Comparison of ENCODE assay signal across 1 cellular context in genomic region chr19:35513231-35513974, GRCh38.
TF ChIP-seq lines count a peak whose summit lies in the region.

Gene DMKN, minus strand, starts transcription at chr19:35513649. Its CDS starts 174 bp downstream, at chr19:35513475.

TF ChIP-seq in GM12878, 131 proteins besides CTCF, POLR2A, EP300 and RAD21 (continued from another document):
- TF ChIP-seq REST (IDR thresholded peaks at IDR 0.05; ENCODE audit: low read depth, low read length) (no peak), ZBED1 (IDR thresholded peaks at IDR 0.05; ENCODE audit: borderline replicate concordance) (no peak), MTA2 (IDR thresholded peaks at IDR 0.05; ENCODE audit: low read depth) (no peak), SIX5 (IDR thresholded peaks at IDR 0.05; ENCODE audit: low read depth, low read length, severe bottlenecking) (no peak), ESRRA (IDR thresholded peaks at IDR 0.05; ENCODE audit: low read length) (no peak), ATF7 (IDR thresholded peaks at IDR 0.05; ENCODE audit: low read depth) (no peak), ELK1 (IDR thresholded peaks at IDR 0.05; ENCODE audit: low read depth, low read length) (no peak), HDGF (IDR thresholded peaks at IDR 0.05) (no peak), TCF3 (IDR thresholded peaks at IDR 0.05; ENCODE audit: borderline replicate concordance, insufficient read depth, low read depth, low read length) (no peak), ZZZ3 (IDR thresholded peaks at IDR 0.05; ENCODE audit: control insufficient read depth, insufficient read length, low read depth) (no peak), YBX1 (IDR thresholded peaks at IDR 0.05) (no peak), CHD4 (IDR thresholded peaks at IDR 0.05) (no peak), RELA (IDR thresholded peaks at IDR 0.05; ENCODE audit: borderline replicate concordance, partially characterized antibody) (no peak), JUNB (IDR thresholded peaks at IDR 0.05) (no peak)
